ENCODE assay signal across 8 cellular contexts in the genomic region with DNA sequence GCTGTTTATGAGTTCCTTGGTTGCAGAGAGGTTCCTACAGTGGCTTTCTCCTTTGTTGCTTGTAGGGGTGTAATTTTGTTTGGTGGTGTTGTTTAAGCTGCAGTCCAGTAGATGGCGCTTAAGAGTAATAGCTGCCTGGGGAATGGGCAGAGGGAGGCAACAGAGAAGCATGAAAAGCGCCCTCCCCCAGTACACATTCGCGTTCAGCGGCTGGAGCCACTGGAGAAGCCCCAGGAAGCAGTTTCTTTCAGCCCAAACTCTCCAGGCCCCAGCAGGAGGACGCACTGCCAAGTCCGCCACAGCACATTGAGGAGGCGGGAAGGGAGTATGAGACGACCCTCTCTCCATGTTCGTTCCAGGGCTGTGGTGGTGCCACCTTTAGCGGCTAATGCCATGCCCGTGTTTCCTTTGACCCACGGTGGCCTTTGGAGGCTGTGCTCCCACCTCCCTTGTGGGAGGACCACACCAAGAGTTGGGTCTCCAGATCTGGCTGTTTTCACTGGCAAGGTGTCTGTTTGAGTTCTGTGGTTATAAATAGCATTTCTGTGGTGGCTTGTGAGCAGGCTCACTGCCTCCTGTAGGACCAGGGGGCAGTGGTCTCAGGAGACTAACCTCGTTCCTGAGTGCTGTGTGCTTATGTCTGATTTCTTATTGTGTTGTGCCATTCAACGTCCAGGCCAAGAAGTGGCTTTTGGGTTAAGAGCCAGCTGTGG.
DNase-seq lines count a peak whose midpoint lies in the region; ATAC-seq and TF ChIP-seq lines count a peak whose summit lies in the region.

No MANE protein-coding gene starts in this region.

- no peak overlapping the region for H3K9ac ChIP-seq in liver (ENCODE audit: low read depth in 1 of 2, low read length in 2 of 2)

- no peaks in the 10 kb centered on the region for H3K27me3 Mint-ChIP-seq in CD4-positive, CD25-positive, alpha-beta regulatory T cell

- no peaks in the 10 kb centered on the region for H3K27me3 ChIP-seq in CD4-positive, CD25-positive, alpha-beta regulatory T cell (ENCODE audit: control insufficient read depth, insufficient read depth, low read length)
- H3K27me3 ChIP-seq in liver (ENCODE audit: control insufficient read depth in 4 of 4, insufficient read depth in 4 of 4, low read length in 3 of 4) (no peaks in the 10 kb centered on the region), suprapubic skin (no peaks in the 10 kb centered on the region)

- peak in 2 of 3 donors; percentile 18 to 53 for DNase-seq in CD4-positive, CD25-positive, alpha-beta regulatory T cell
- DNase-seq in GM13976 (ENCODE audit: low spot score) (peak; percentile 67), NCI-H69 (lab: John Stamatoyannopoulos, UW) (peak; percentile 58), cerebellum (ENCODE audit: low spot score) (peak; percentile 28), suprapubic skin (ENCODE audit: low spot score in 2 of 2) (no peak)

- TF ChIP-seq RAD21 in liver (IDR thresholded peaks at IDR 0.05): peak; percentile 82 to 92

- no peak overlapping the region for H3K27ac ChIP-seq in CD4-positive, CD25-positive, alpha-beta regulatory T cell (ENCODE audit: insufficient read depth, low read length, poor library complexity, severe bottlenecking)
- no peak overlapping the region for H3K27ac ChIP-seq in liver (ENCODE audit: low read depth in 1 of 2, low read length in 2 of 2)
- H3K27ac ChIP-seq in suprapubic skin: no peak overlapping the region

- H3K4me3 Mint-ChIP-seq in CD4-positive, CD25-positive, alpha-beta regulatory T cell: no peak overlapping the region

- H3K9me3 Mint-ChIP-seq in CD4-positive, CD25-positive, alpha-beta regulatory T cell: peaks cover 0 to 2% (median 0%) of the 10 kb centered on the region in 7 donors

- TF ChIP-seq CTCF in GM13976 (IDR thresholded peaks at IDR 0.05; ENCODE audit: borderline replicate concordance, control extremely low read depth, extremely low read depth, insufficient read depth, missing control alignments): peak; percentile 43
- TF ChIP-seq CTCF in liver (IDR thresholded peaks at IDR 0.05; ENCODE audit: low read depth, low read length, missing input control): peak; percentile 63
- peak in 1 of 2 donors; percentile 2 for TF ChIP-seq CTCF in suprapubic skin (IDR thresholded peaks at IDR 0.05)

- H3K36me3 Mint-ChIP-seq in CD4-positive, CD25-positive, alpha-beta regulatory T cell: no peaks in the 10 kb centered on the region

- no peak for TF ChIP-seq POLR2A in suprapubic skin (IDR thresholded peaks at IDR 0.05)

- H3K4me3 ChIP-seq in CD4-positive, CD25-positive, alpha-beta regulatory T cell (ENCODE audit: low read depth, low read length): no peak overlapping the region
- H3K4me3 ChIP-seq in liver (ENCODE audit: low read depth in 1 of 3, low read length in 3 of 3) (no peak overlapping the region), suprapubic skin (no peak overlapping the region)

- peaks cover 9% of the 10 kb centered on the region for H3K4me1 ChIP-seq in CD4-positive, CD25-positive, alpha-beta regulatory T cell (ENCODE audit: control insufficient read depth, insufficient read depth, low read length, poor library complexity, severe bottlenecking)
- H3K4me1 ChIP-seq in liver (ENCODE audit: control insufficient read depth in 4 of 4, insufficient read depth in 4 of 4, low read length in 3 of 4): no peaks in the 10 kb centered on the region
- H3K4me1 ChIP-seq in suprapubic skin: peaks cover 11% of the 10 kb centered on the region

- no peaks in the 10 kb centered on the region for H3K36me3 ChIP-seq in CD4-positive, CD25-positive, alpha-beta regulatory T cell (ENCODE audit: control insufficient read depth, insufficient read depth, low read length)
- no peaks in the 10 kb centered on the region for H3K36me3 ChIP-seq in liver (ENCODE audit: control insufficient read depth in 4 of 4, insufficient read depth in 3 of 4, low read depth in 1 of 4, low read length in 3 of 4)
- peaks cover 6% of the 10 kb centered on the region for H3K36me3 ChIP-seq in suprapubic skin

- 72% methylated on average over 15 of the region's 15 CpGs for WGBS in liver
- WGBS in suprapubic skin: 88% methylated on average over 14 of the region's 15 CpGs

- in situ Hi-C loops in GM13976 (cut with MboI; ENCODE audit: low sequenced_read_pairs, unreplicated experiment): no loop called here

- H3K9me3 ChIP-seq in CD4-positive, CD25-positive, alpha-beta regulatory T cell (ENCODE audit: control insufficient read depth in 2 of 2, low read length in 2 of 2): no peaks in the 10 kb centered on the region
- no peaks in the 10 kb centered on the region for H3K9me3 ChIP-seq in liver (ENCODE audit: control insufficient read depth in 4 of 4, low read length in 3 of 4)
- H3K9me3 ChIP-seq in suprapubic skin: no peaks in the 10 kb centered on the region

- H3K4me1 Mint-ChIP-seq in CD4-positive, CD25-positive, alpha-beta regulatory T cell: peaks cover 15 to 27% (median 21%) of the 10 kb centered on the region in 4 donors

- ATAC-seq in CD4-positive, CD25-positive, alpha-beta regulatory T cell (ENCODE audit: low read depth in 2 of 2): no peak
- ATAC-seq in GM21825 (IDR thresholded peaks at IDR 0.05; ENCODE audit: unreplicated experiment) (no peak), HG02759 (IDR thresholded peaks at IDR 0.05; ENCODE audit: unreplicated experiment) (no peak)

- no peak overlapping the region for H3K27ac Mint-ChIP-seq in CD4-positive, CD25-positive, alpha-beta regulatory T cell

- no peak for TF ChIP-seq EP300 in suprapubic skin (IDR thresholded peaks at IDR 0.05)

TF ChIP-seq in liver, 16 proteins besides CTCF, POLR2A, EP300 and RAD21:
- TF ChIP-seq, protein P1, sequence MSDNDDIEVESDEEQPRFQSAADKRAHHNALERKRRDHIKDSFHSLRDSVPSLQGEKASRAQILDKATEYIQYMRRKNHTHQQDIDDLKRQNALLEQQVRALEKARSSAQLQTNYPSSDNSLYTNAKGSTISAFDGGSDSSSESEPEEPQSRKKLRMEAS (IDR thresholded peaks at IDR 0.05): no peak
- TF ChIP-seq, protein P2, sequence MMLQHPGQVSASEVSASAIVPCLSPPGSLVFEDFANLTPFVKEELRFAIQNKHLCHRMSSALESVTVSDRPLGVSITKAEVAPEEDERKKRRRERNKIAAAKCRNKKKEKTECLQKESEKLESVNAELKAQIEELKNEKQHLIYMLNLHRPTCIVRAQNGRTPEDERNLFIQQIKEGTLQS (IDR thresholded peaks at IDR 0.05): no peak
- TF ChIP-seq NR2F2 (IDR thresholded peaks at IDR 0.05): no peak
- no peak for TF ChIP-seq HNF4G (IDR thresholded peaks at IDR 0.05)
- TF ChIP-seq, protein P3, sequence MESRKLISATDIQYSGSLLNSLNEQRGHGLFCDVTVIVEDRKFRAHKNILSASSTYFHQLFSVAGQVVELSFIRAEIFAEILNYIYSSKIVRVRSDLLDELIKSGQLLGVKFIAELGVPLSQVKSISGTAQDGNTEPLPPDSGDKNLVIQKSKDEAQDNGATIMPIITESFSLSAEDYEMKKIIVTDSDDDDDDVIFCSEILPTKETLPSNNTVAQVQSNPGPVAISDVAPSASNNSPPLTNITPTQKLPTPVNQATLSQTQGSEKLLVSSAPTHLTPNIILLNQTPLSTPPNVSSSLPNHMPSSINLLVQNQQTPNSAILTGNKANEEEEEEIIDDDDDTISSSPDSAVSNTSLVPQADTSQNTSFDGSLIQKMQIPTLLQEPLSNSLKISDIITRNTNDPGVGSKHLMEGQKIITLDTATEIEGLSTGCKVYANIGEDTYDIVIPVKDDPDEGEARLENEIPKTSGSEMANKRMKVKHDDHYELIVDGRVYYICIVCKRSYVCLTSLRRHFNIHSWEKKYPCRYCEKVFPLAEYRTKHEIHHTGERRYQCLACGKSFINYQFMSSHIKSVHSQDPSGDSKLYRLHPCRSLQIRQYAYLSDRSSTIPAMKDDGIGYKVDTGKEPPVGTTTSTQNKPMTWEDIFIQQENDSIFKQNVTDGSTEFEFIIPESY (IDR thresholded peaks at IDR 0.05): no peak
- no peak for TF ChIP-seq SP1 (IDR thresholded peaks at IDR 0.05)

Comparison
In these comparisons a context has a peak if more than half of its experiments do, and no peak if none do; other contexts are left out.
1. DNase-seq: peak in CD4-positive, CD25-positive, alpha-beta regulatory T cell (2 of 3), GM13976 (single experiment), NCI-H69 (single experiment) and cerebellum (single experiment); none in suprapubic skin (0 of 2).